Comparison of ENCODE assay signal across 1 cellular context in genomic region chr3:10193692-10194327, GRCh38.
TF ChIP-seq lines count a peak whose summit lies in the region.

No MANE protein-coding gene starts in this region.

TF ChIP-seq in HCT116, 20 proteins besides CTCF, POLR2A, EP300 and RAD21 (continued from another document):
- TF ChIP-seq REST (IDR thresholded peaks at IDR 0.05; ENCODE audit: low read depth) (no peak), ATF3 (IDR thresholded peaks at IDR 0.05) (no peak), ZBTB33 (IDR thresholded peaks at IDR 0.05; ENCODE audit: extremely low read depth, insufficient replicate concordance, low read length) (no peak), EGR1 (IDR thresholded peaks at IDR 0.05; ENCODE audit: low read depth) (no peak), MAX (IDR thresholded peaks at IDR 0.05) (no peak), SRF (IDR thresholded peaks at IDR 0.05; ENCODE audit: low read depth) (no peak), SP1 (IDR thresholded peaks at IDR 0.05; ENCODE audit: low read depth) (no peak), SIN3A (IDR thresholded peaks at IDR 0.05; ENCODE audit: low read depth) (no peak), JUND (IDR thresholded peaks at IDR 0.05) (no peak)
